In the genomic region with DNA sequence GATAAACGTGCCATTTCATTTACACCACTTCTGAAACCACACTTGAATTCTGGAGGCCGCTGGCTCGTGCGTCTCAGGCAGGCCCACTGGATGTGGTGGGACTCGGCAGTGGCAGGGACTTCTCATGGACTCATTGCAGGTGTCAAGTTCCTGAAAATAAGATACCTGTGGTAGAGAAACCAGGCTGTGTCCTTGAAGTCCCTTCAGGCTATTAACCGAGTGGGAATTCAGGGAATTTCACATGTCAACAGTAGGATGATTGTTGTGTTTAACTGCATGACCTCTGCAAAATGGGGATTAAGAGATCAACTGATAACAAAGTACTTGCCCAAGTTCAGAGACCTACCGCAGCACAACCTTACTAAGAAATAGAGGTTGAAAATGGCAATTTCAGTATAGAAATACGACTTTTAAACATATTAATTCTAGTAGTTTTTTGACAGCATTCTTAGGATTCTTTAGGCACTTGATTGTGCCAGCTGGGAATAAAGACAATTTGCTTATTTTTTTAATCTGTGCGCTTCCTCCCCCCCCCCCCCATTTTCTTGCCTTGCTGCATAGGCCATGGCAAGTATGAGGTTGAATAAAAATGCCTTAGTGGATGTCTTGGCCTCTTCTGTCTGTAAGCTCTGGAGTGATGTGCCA, we compare ENCODE assay signal across 1 cellular context.
A peak's percentile ranks its signal among the peaks of the same experiment; 100 is the strongest.
TF ChIP-seq lines count a peak whose summit lies in the region.

No MANE protein-coding gene starts in this region.

TF ChIP-seq in HepG2, 621 proteins besides CTCF, POLR2A, EP300 and RAD21 (continued from another document):
- TF ChIP-seq THRA (CRISPR knock-in tag; IDR thresholded peaks at IDR 0.05; ENCODE audit: borderline replicate concordance) (peak; percentile 93; the same call in 1 of the 2 replicates), TCF7L2 (IDR thresholded peaks at IDR 0.05; ENCODE audit: low read depth, low read length) (no peak), MIXL1 (CRISPR knock-in tag; IDR thresholded peaks at IDR 0.05) (peak; percentile 92), TCF7 (IDR thresholded peaks at IDR 0.05; ENCODE audit: low read depth) (peak; percentile 87), YEATS2 (CRISPR knock-in tag; IDR thresholded peaks at IDR 0.05; ENCODE audit: borderline replicate concordance) (peak; percentile 57; the same call in 1 of the 2 replicates), ZNF616 (CRISPR knock-in tag; IDR thresholded peaks at IDR 0.05; ENCODE audit: low read depth) (no peak), SMAD9 (CRISPR knock-in tag; IDR thresholded peaks at IDR 0.05) (no peak), FOSL2 (CRISPR knock-in tag; IDR thresholded peaks at IDR 0.05) (peak; percentile 85), MED1 (CRISPR knock-in tag; IDR thresholded peaks at IDR 0.05) (peak; percentile 63), TFAP4 (IDR thresholded peaks at IDR 0.05; ENCODE audit: borderline replicate concordance, low read depth) (peak; percentile 36; the same call in 1 of the 2 replicates), KLF15 (CRISPR knock-in tag; IDR thresholded peaks at IDR 0.05; ENCODE audit: borderline replicate concordance) (no peak), NFE2L2 (IDR thresholded peaks at IDR 0.05; ENCODE audit: low read length) (peak; percentile 60; the same call in 1 of the 2 replicates), NFRKB (IDR thresholded peaks at IDR 0.05) (no peak), NFE2 (CRISPR knock-in tag; IDR thresholded peaks at IDR 0.05) (peak; percentile 68; the same call in 1 of the 2 replicates), ZNF44 (CRISPR knock-in tag; IDR thresholded peaks at IDR 0.05) (no peak), ZFP90 (CRISPR knock-in tag; IDR thresholded peaks at IDR 0.05; ENCODE audit: borderline replicate concordance) (0 out of 2 replicates have a peak, but pooled peaks have one; percentile 46), PHF21A (CRISPR knock-in tag; IDR thresholded peaks at IDR 0.05) (peak; percentile 81), GATAD1 (CRISPR knock-in tag; IDR thresholded peaks at IDR 0.05) (peak; percentile 38; the same call in 1 of the 2 replicates), CBFB (CRISPR knock-in tag; IDR thresholded peaks at IDR 0.05) (peak; percentile 93), E2F2 (CRISPR knock-in tag; IDR thresholded peaks at IDR 0.05; ENCODE audit: borderline replicate concordance) (no peak), ZNF790 (CRISPR knock-in tag; IDR thresholded peaks at IDR 0.05; ENCODE audit: borderline replicate concordance) (no peak), TBX2 (CRISPR knock-in tag; IDR thresholded peaks at IDR 0.05; ENCODE audit: borderline replicate concordance) (peak; percentile 95), KDM4B (CRISPR knock-in tag; IDR thresholded peaks at IDR 0.05) (peak; percentile 33; the same call in 1 of the 2 replicates), RARA (CRISPR knock-in tag; IDR thresholded peaks at IDR 0.05) (peak; percentile 98), CEBPB (IDR thresholded peaks at IDR 0.05; ENCODE audit: borderline replicate concordance, low read depth, low read length) (0 out of 2 replicates have a peak, but pooled peaks have one; percentile 3), ATF2 (CRISPR knock-in tag; IDR thresholded peaks at IDR 0.05) (peak; percentile 80; the same call in 1 of the 2 replicates), ZNF7 (CRISPR knock-in tag; IDR thresholded peaks at IDR 0.05) (no peak), NFYC (CRISPR knock-in tag; IDR thresholded peaks at IDR 0.05) (no peak), FOXA3 (CRISPR knock-in tag; IDR thresholded peaks at IDR 0.05) (peak; percentile 97), FOXJ3 (CRISPR knock-in tag; IDR thresholded peaks at IDR 0.05; ENCODE audit: borderline replicate concordance) (peak; percentile 78; the same call in 1 of the 2 replicates), IRF2 (CRISPR knock-in tag; IDR thresholded peaks at IDR 0.05) (peak; percentile 67; the same call in 1 of the 2 replicates), ASH2L (IDR thresholded peaks at IDR 0.05; ENCODE audit: insufficient read length, low read depth, low read length) (peak; percentile 54)
- TF ChIP-seq, protein P1, sequence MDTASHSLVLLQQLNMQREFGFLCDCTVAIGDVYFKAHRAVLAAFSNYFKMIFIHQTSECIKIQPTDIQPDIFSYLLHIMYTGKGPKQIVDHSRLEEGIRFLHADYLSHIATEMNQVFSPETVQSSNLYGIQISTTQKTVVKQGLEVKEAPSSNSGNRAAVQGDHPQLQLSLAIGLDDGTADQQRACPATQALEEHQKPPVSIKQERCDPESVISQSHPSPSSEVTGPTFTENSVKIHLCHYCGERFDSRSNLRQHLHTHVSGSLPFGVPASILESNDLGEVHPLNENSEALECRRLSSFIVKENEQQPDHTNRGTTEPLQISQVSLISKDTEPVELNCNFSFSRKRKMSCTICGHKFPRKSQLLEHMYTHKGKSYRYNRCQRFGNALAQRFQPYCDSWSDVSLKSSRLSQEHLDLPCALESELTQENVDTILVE (CRISPR knock-in tag; IDR thresholded peaks at IDR 0.05) = peak; percentile 67
- TF ChIP-seq, protein P2, sequence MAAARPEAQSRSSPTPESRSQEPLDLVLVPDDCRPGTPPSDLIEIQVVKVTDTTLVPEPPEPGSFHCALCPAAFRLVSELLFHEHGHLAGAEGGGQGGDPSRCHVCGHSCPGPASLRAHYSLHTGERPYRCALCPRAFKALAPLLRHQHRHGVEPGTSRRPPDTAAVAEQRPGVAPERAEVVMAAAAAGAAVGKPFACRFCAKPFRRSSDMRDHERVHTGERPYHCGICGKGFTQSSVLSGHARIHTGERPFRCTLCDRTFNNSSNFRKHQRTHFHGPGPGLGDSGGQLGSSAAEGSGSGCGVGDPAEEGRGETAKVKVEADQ (CRISPR knock-in tag; IDR thresholded peaks at IDR 0.05; ENCODE audit: borderline replicate concordance) = peak; percentile 51; the same call in 1 of the 2 replicates
- TF ChIP-seq, protein P3, sequence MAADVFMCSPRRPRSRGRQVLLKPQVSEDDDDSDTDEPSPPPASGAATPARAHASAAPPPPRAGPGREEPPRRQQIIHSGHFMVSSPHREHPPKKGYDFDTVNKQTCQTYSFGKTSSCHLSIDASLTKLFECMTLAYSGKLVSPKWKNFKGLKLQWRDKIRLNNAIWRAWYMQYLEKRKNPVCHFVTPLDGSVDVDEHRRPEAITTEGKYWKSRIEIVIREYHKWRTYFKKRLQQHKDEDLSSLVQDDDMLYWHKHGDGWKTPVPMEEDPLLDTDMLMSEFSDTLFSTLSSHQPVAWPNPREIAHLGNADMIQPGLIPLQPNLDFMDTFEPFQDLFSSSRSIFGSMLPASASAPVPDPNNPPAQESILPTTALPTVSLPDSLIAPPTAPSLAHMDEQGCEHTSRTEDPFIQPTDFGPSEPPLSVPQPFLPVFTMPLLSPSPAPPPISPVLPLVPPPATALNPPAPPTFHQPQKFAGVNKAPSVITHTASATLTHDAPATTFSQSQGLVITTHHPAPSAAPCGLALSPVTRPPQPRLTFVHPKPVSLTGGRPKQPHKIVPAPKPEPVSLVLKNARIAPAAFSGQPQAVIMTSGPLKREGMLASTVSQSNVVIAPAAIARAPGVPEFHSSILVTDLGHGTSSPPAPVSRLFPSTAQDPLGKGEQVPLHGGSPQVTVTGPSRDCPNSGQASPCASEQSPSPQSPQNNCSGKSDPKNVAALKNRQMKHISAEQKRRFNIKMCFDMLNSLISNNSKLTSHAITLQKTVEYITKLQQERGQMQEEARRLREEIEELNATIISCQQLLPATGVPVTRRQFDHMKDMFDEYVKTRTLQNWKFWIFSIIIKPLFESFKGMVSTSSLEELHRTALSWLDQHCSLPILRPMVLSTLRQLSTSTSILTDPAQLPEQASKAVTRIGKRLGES (CRISPR knock-in tag; IDR thresholded peaks at IDR 0.05; ENCODE audit: borderline replicate concordance) = no peak
- TF ChIP-seq, protein P4, sequence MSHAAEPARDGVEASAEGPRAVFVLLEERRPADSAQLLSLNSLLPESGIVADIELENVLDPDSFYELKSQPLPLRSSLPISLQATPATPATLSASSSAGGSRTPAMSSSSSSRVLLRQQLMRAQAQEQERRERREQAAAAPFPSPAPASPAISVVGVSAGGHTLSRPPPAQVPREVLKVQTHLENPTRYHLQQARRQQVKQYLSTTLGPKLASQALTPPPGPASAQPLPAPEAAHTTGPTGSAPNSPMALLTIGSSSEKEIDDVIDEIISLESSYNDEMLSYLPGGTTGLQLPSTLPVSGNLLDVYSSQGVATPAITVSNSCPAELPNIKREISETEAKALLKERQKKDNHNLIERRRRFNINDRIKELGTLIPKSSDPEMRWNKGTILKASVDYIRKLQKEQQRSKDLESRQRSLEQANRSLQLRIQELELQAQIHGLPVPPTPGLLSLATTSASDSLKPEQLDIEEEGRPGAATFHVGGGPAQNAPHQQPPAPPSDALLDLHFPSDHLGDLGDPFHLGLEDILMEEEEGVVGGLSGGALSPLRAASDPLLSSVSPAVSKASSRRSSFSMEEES (CRISPR knock-in tag; IDR thresholded peaks at IDR 0.05) = peak; percentile 72
- TF ChIP-seq, protein P5, sequence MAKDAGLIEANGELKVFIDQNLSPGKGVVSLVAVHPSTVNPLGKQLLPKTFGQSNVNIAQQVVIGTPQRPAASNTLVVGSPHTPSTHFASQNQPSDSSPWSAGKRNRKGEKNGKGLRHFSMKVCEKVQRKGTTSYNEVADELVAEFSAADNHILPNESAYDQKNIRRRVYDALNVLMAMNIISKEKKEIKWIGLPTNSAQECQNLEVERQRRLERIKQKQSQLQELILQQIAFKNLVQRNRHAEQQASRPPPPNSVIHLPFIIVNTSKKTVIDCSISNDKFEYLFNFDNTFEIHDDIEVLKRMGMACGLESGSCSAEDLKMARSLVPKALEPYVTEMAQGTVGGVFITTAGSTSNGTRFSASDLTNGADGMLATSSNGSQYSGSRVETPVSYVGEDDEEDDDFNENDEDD (CRISPR knock-in tag; IDR thresholded peaks at IDR 0.05; ENCODE audit: borderline replicate concordance) = 0 out of 2 replicates have a peak, but pooled peaks have one; percentile 26
